In the genomic region with DNA sequence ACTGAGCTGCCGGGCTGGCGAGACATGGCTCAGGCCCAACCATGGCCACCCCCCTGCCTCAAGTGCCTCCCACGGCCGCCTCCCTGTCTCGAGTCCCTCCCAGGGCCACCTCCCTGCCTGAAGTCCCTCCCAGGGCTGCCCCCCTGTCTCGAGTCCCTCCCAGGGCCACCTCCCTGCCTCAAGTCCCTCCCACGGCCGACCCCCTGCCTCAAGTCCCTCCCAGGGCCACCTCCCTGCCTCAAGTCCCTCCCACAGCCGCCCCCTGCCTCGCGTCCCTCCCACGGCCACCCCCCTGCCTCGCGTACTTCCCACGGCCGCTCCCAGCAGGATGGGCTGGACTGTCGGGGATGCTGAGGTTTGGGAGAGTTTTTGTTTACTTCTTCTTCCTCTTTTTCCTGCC, we compare ENCODE assay signal across 25 cellular contexts.
"Had no signal": no experiment of that assay in that cellular context is flagged by ENCODE, and none has a peak within 500 bp of the region (broad histone marks: within the 10 kb centered on the region; RNA-seq: fewer than 3 reads in every experiment).

No MANE protein-coding gene starts in this region.

- H3K36me3 Mint-ChIP-seq: T-cell had no signal

- H3K4me1 ChIP-seq: ascending aorta, body of pancreas had no signal

- H3K4me3 ChIP-seq: ascending aorta, body of pancreas, MG63, SK-N-MC had no signal

- H3K27me3 Mint-ChIP-seq: activated CD4-positive, alpha-beta memory T cell treated with anti-CD3 and anti-CD28 coated beads, Interleukin-2, amount 10 ng/mL, durations not matched to agents 7 days and 5 days; T-cell had no signal

- H3K27me3 ChIP-seq: ascending aorta, body of pancreas, MG63 had no signal

- H3K4me1 Mint-ChIP-seq: activated CD4-positive, alpha-beta memory T cell treated with anti-CD3 and anti-CD28 coated beads, Interleukin-2, amount 10 ng/mL, durations not matched to agents 7 days and 5 days; central memory CD8-positive, alpha-beta T cell; T-cell had no signal

- DNase-seq: activated CD4-positive, alpha-beta memory T cell treated with anti-CD3 and anti-CD28 coated beads, Interleukin-2, amount 10 ng/mL, durations not matched to agents 7 days and 5 days; activated CD4-positive, alpha-beta T cell treated with anti-CD3 and anti-CD28 coated beads, Interleukin-2, amount 50 U/mL, for 1 hour; activated CD4-positive, CD25-positive, alpha-beta regulatory T cell; activated CD8-positive, alpha-beta memory T cell treated with anti-CD3 and anti-CD28 coated beads, Interleukin-2, amount 50 U/mL, for 48 hours; activated naive CD4-positive, alpha-beta T cell treated with anti-CD3 and anti-CD28 coated beads, Interleukin-2, amount 50 U/mL, for 16 hours; activated T-cell treated with anti-CD3 and anti-CD28 coated beads, Interleukin-2, amount 50 U/mL, for 1 hour; amniotic stem cell; body of pancreas; MG63; NCI-H1105; NCI-H1436; NCI-H1694 treated with DMSO at 0.1 percent for 48 hours; NCI-H2029 treated with DMSO at 0.1 percent for 48 hours; NCI-H510A treated with DMSO at 0.1 percent for 48 hours; NCI-H69; NK-92 treated with Interleukin-12 subunit alpha and Interleukin-12 subunit beta, amount 100 ng/mL, for 24 hours; OCI-M1; RPMI8226; T-cell had no signal

- H3K36me3 ChIP-seq: ascending aorta, MG63 had no signal

- ATAC-seq: body of pancreas, Panc1, Right ventricle myocardium inferior, T-cell had no signal

- H3K4me3 Mint-ChIP-seq: activated CD4-positive, alpha-beta memory T cell treated with anti-CD3 and anti-CD28 coated beads, Interleukin-2, amount 10 ng/mL, durations not matched to agents 7 days and 5 days; central memory CD8-positive, alpha-beta T cell; T-cell had no signal

- H3K27ac ChIP-seq: ascending aorta, body of pancreas, SK-N-MC, VCaP had no signal

- H3K9me3 ChIP-seq: body of pancreas, MG63 had no signal

- H3K27ac Mint-ChIP-seq: activated CD4-positive, alpha-beta memory T cell treated with anti-CD3 and anti-CD28 coated beads, Interleukin-2, amount 10 ng/mL, durations not matched to agents 7 days and 5 days; T-cell had no signal
